ENCODE assay signal across 8 cellular contexts in genomic region chr21:29072873-29073221, GRCh38. TPM values are rescaled to one million over a fixed set of nuclear protein-coding genes. Genes with fewer than 3 reads are reported as not detected.
A peak's percentile ranks its signal among the peaks of the same experiment; 100 is the strongest.
DNase-seq lines count a peak whose midpoint lies in the region; ATAC-seq and TF ChIP-seq lines count a peak whose summit lies in the region.

No MANE protein-coding gene starts in this region.

- TF ChIP-seq EP300 in SK-N-SH (IDR thresholded peaks at IDR 0.05; ENCODE audit: borderline replicate concordance in 1 of 2, low read depth in 1 of 2, low read length in 1 of 2) (no peak), ovary (IDR thresholded peaks at IDR 0.05) (no peak)

- H3K9me2 ChIP-seq in SK-N-SH, result no peaks in the 10 kb centered on the region

- H3K36me3 ChIP-seq in SK-N-SH (replicated peaks in 1 of 2; ENCODE audit: control insufficient read depth in 1 of 2, insufficient read depth in 2 of 2, low read length in 1 of 2) (peaks cover 29 to 31% of the 10 kb centered on the region in 2 experiments), ovary (no peaks in the 10 kb centered on the region)

- in situ Hi-C loops in GM13977 (cut with MboI; ENCODE audit: low pct_unique_long_range_greater_than_20kb, low sequenced_read_pairs, unreplicated experiment), result no loop called here

- peaks cover 12 to 16% of the 10 kb centered on the region in 2 experiments; a peak in 3 of 4 replicates for H3K4me1 ChIP-seq in SK-N-SH (ENCODE audit: control insufficient read depth in 1 of 2, insufficient read depth in 2 of 2, low read depth in 1 of 2, low read length in 1 of 2)
- H3K4me1 ChIP-seq in ovary (ENCODE audit: insufficient read depth), result peaks cover 2% of the 10 kb centered on the region

- ATAC-seq in GM21717 (IDR thresholded peaks at IDR 0.05; ENCODE audit: unreplicated experiment), result peak; percentile 10
- no peak for ATAC-seq in HG03139 (IDR thresholded peaks at IDR 0.05; ENCODE audit: unreplicated experiment)
- ATAC-seq in HG02938 (IDR thresholded peaks at IDR 0.05; ENCODE audit: unreplicated experiment), result no peak

- DNase-seq in AG09309 (ENCODE audit: low read depth), result no peak
- DNase-seq in SK-N-SH, result peak; percentile 26
- peak; percentile 35 for DNase-seq in fibroblast of mammary gland (ENCODE audit: low read depth)
- no peak for DNase-seq in ovary
- no peak for DNase-seq in GM13977 (ENCODE audit: low spot score)

- WGBS in SK-N-SH (ENCODE audit: low lambda C conversion rate), result under 1% methylated on average over 13 of the region's 13 CpGs
- WGBS in ovary, 3 donors, result 0% methylated on average over 13 of the region's 13 CpGs

- no peak for TF ChIP-seq POLR2A in ovary (IDR thresholded peaks at IDR 0.05)

- intact Hi-C loops in ovary (cut with DNase I), result no loop called here

- peaks cover 29% of the 10 kb centered on the region for H4K20me1 ChIP-seq in SK-N-SH (ENCODE audit: insufficient read depth)

- H2AFZ ChIP-seq in SK-N-SH (ENCODE audit: low read depth), result peak overlapping the region; percentile 77; the same call in 1 of the 2 replicates

- H3K27ac ChIP-seq in SK-N-SH (ENCODE audit: low read depth in 2 of 2, low read length in 1 of 2), result peak overlapping the region; percentile 90 to 92
- peak overlapping the region in 1 of 2 donors; percentile 42 for H3K27ac ChIP-seq in ovary

- H3K27me3 ChIP-seq in SK-N-SH (ENCODE audit: insufficient read depth), result no peaks in the 10 kb centered on the region
- H3K27me3 ChIP-seq in ovary, result no peaks in the 10 kb centered on the region

- no peak for TF ChIP-seq CTCF in AG09309 (IDR thresholded peaks at IDR 0.05; ENCODE audit: control insufficient read depth, insufficient read depth, low read depth, low read length, missing control alignments)
- TF ChIP-seq CTCF in SK-N-SH (IDR thresholded peaks at IDR 0.05), result no peak
- TF ChIP-seq CTCF in fibroblast of mammary gland (conservative IDR thresholded peaks at IDR 0.05; ENCODE audit: control insufficient read depth, insufficient read depth, low read depth, low read length), result no peak
- no peak for TF ChIP-seq CTCF in ovary (IDR thresholded peaks at IDR 0.05)
- TF ChIP-seq CTCF in GM13977 (IDR thresholded peaks at IDR 0.05; ENCODE audit: extremely low read depth, insufficient read depth, missing control alignments), result no peak

- H3K4me2 ChIP-seq in SK-N-SH, result peak overlapping the region; percentile 81

- peaks cover 54% of the 10 kb centered on the region for H3K79me2 ChIP-seq in SK-N-SH (ENCODE audit: insufficient read depth)

- H3K4me3 ChIP-seq in AG09309 (ENCODE audit: control insufficient read depth, low read depth, low read length) (peak overlapping the region; percentile 79), SK-N-SH (ENCODE audit: low read depth in 2 of 2, low read length in 1 of 2) (peak overlapping the region; percentile 97 to 100), fibroblast of mammary gland (ENCODE audit: control insufficient read depth, low read depth, low read length) (peak overlapping the region; percentile 99), ovary (peak overlapping the region; percentile 92)

- H3K9ac ChIP-seq in SK-N-SH, result peak overlapping the region; percentile 97

- CTCF ChIA-PET in SK-N-SH (lab: Yijun Ruan, JAX), result no interaction called here

- TF ChIP-seq RAD21 in SK-N-SH (IDR thresholded peaks at IDR 0.05; ENCODE audit: low read length), result no peak

- peaks cover 19% of the 10 kb centered on the region for H3F3A ChIP-seq in SK-N-SH (replicated peaks; ENCODE audit: insufficient read depth)

- H3K9me3 ChIP-seq in SK-N-SH (no peaks in the 10 kb centered on the region), ovary (no peaks in the 10 kb centered on the region)

- POLR2A ChIA-PET in SK-N-SH (lab: Yijun Ruan, JAX), result interaction anchor here (2.5 kb wide), 1 partner anchor 70 kb away, joined by 12 read pairs; no protein-coding TSS in a partner anchor

TF ChIP-seq in SK-N-SH, 30 proteins besides CTCF, POLR2A, EP300 and RAD21:
- TF ChIP-seq MXI1 (IDR thresholded peaks at IDR 0.05; ENCODE audit: low read depth, low read length) (peak; percentile 80), SIN3A (IDR thresholded peaks at IDR 0.05; ENCODE audit: borderline replicate concordance, low read depth, low read length) (0 out of 2 replicates have a peak, but pooled peaks have one; percentile 51), GABPA (IDR thresholded peaks at IDR 0.05; ENCODE audit: low read depth) (no peak)

RNA-seq across cellular contexts. Expression of gene CCT8, which starts 0.6 kb away (rescaled TPM):
- polyA plus RNA-seq in SK-N-SH (2012; rRNA removed) (102 and 105 TPM in 2 replicates), ovary (100 to 1,000 TPM in 1 of 2 donors, 10 to 100 TPM in 1; 89.1 to 175 TPM)
- polyA plus RNA-seq in SK-N-SH (2012; cell fraction: cytosol; rRNA removed), result 150 and 189 TPM in 2 replicates
- polyA plus RNA-seq in SK-N-SH (2012; cell fraction: nucleus; rRNA removed), result 45.9 and 84.7 TPM in 2 replicates
- 100 to 1,000 TPM in 5 of 7 donors, 10 to 100 TPM in 2; 96.9 to 116 (median 105) TPM for total RNA-seq in ovary

RNA-seq across cellular contexts. Expression of gene USP16, which starts 48.4 kb away (rescaled TPM):
- polyA plus RNA-seq in SK-N-SH (2012; rRNA removed) (9.2 and 12.2 TPM in 2 replicates), ovary (10 to 100 TPM; 25.5 to 27.8 TPM)
- 13.5 and 19.1 TPM in 2 replicates for polyA plus RNA-seq in SK-N-SH (2012; cell fraction: cytosol; rRNA removed)
- 9.9 and 20.7 TPM in 2 replicates for polyA plus RNA-seq in SK-N-SH (2012; cell fraction: nucleus; rRNA removed)
- 10 to 100 TPM; 25.9 to 46.6 (median 31.9) TPM for total RNA-seq in ovary

RNA-seq across cellular contexts. Expression of gene RWDD2B, which starts 53.7 kb away (rescaled TPM):
- polyA plus RNA-seq in SK-N-SH (2012; rRNA removed) (20.8 and 27.7 TPM in 2 replicates), ovary (10 to 100 TPM; 10.1 to 30.6 TPM)
- polyA plus RNA-seq in SK-N-SH (2012; cell fraction: cytosol; rRNA removed), result 30.6 and 38.6 TPM in 2 replicates
- 6.0 and 13.5 TPM in 2 replicates for polyA plus RNA-seq in SK-N-SH (2012; cell fraction: nucleus; rRNA removed)
- 10 to 100 TPM in 2 of 7 donors, 1 to 10 TPM in 5; 3.3 to 15.8 (median 8.7) TPM for total RNA-seq in ovary

RNA-seq across cellular contexts. Expression of gene MAP3K7CL, which starts 57.6 kb away (rescaled TPM):
- polyA plus RNA-seq in SK-N-SH (2012; rRNA removed), result 2.3 and 5.2 TPM in 2 replicates
- polyA plus RNA-seq in SK-N-SH (2012; cell fraction: cytosol; rRNA removed), result 4.1 and 5.1 TPM in 2 replicates
- 1.3 and 2.0 TPM in 2 replicates for polyA plus RNA-seq in SK-N-SH (2012; cell fraction: nucleus; rRNA removed)
- 1 to 10 TPM; 3.0 to 8.6 (median 4.4) TPM for total RNA-seq in ovary
- 10 to 100 TPM in 1 of 2 donors, 1 to 10 TPM in 1; 7.9 to 18.6 TPM for polyA plus RNA-seq in ovary

Comparison
In these comparisons a context has a peak if more than half of its experiments do, and no peak if none do; other contexts are left out.
1. DNase-seq: peak in SK-N-SH (single experiment) and fibroblast of mammary gland (single experiment); none in AG09309 (single experiment), ovary (0 of 5) and GM13977 (single experiment).
2. Peak in every context shown above with its lines, with median percentiles within 50 percentile points of each other: H3K4me3 ChIP-seq.